20 cellular contexts compared by ENCODE assay signal in genomic region chr4:7635971-7636508, GRCh38.
"Had no signal": no experiment of that assay in that cellular context is flagged by ENCODE, and none has a peak within 500 bp of the region (broad histone marks: within the 10 kb centered on the region; RNA-seq: fewer than 3 reads in every experiment).

No MANE protein-coding gene starts in this region.

- H3K27ac ChIP-seq: RWPE1, SJCRH30 had no signal

- H3K4me3 Mint-ChIP-seq: IgD-negative memory B cell had no signal

- H3K4me1 ChIP-seq: SJCRH30 had no signal

- H3K9me3 Mint-ChIP-seq: IgD-negative memory B cell had no signal

- H3K27ac Mint-ChIP-seq: IgD-negative memory B cell had no signal

- H3K4me3 ChIP-seq: SJCRH30 had no signal

- H3K36me3 ChIP-seq: SJCRH30 had no signal

- H3K4me1 Mint-ChIP-seq: IgD-negative memory B cell had no signal

- ATAC-seq: Panc1, PC-3, SK-N-SH treated with all-trans-retinoic acid at 6 μM for 48 hours had no signal

- DNase-seq: KBM-7; NCI-H1048; NCI-H1105; NCI-H1436 treated with DMSO at 0.1 percent for 48 hours; NCI-H1694; NCI-H187 treated with DMSO at 0.1 percent for 48 hours; NCI-H2171 treated with DMSO at 0.1 percent for 48 hours; NCI-H345; NCI-H446 treated with DMSO at 0.1 percent for 48 hours; NCI-H510A treated with DMSO at 0.1 percent for 48 hours; NCI-H526; NCI-H82; NK-92 treated with Interleukin-12 subunit alpha and Interleukin-12 subunit beta, amount 100 ng/mL, for 24 hours; PC-3; SHP77 treated with DMSO at 0.1 percent for 48 hours; SJCRH30 had no signal

- H3K9me3 ChIP-seq: SJCRH30 had no signal

- H3K27me3 ChIP-seq: SJCRH30 had no signal

- H3K36me3 Mint-ChIP-seq: IgD-negative memory B cell had no signal
